ENCODE assay signal across 15 cellular contexts in genomic region chr2:177118636-177119035, GRCh38.
"Had no signal": no experiment of that assay in that cellular context is flagged by ENCODE, and none has a peak within 500 bp of the region (broad histone marks: within the 10 kb centered on the region; RNA-seq: fewer than 3 reads in every experiment).

No MANE protein-coding gene starts in this region.

- H3K4me3 ChIP-seq: ascending aorta, right atrium auricular region, smooth muscle cell, transverse colon had no signal

- H3K4me2 ChIP-seq: smooth muscle cell had no signal

- H3K27ac Mint-ChIP-seq: activated naive CD4-positive, alpha-beta T cell treated with anti-CD3 and anti-CD28 coated beads for 36 hours; nephron had no signal

- H3K36me3 ChIP-seq: ascending aorta, right atrium auricular region, transverse colon had no signal

- H3K27me3 ChIP-seq: ascending aorta, right atrium auricular region, transverse colon had no signal

- H3K27ac ChIP-seq: ascending aorta, right atrium auricular region, transverse colon had no signal

- DNase-seq: activated CD4-positive, alpha-beta T cell treated with anti-CD3 and anti-CD28 coated beads, Interleukin-2, amount 50 U/mL, for 1 hour; activated CD8-positive, alpha-beta memory T cell treated with anti-CD3 and anti-CD28 coated beads for 24 hours; activated naive CD4-positive, alpha-beta T cell treated with anti-CD3 and anti-CD28 coated beads for 36 hours; activated T-cell treated with anti-CD3 and anti-CD28 coated beads for 4 hours; erythroblast; kidney glomerular epithelial cell; nucleus accumbens; stimulated activated CD4-positive, alpha-beta T cell treated with anti-CD3 and anti-CD28 coated beads, Interleukin-4, amount 100 ng/mL, for 4 hours; stimulated activated CD8-positive, alpha-beta memory T cell treated with anti-CD3 and anti-CD28 coated beads, Interleukin-4, amount 100 ng/mL, for 48 hours; stimulated activated naive CD4-positive, alpha-beta T cell treated with Interleukin-2 at 50 U/mL for 16 hours; transverse colon had no signal

- H3K4me1 ChIP-seq: ascending aorta, right atrium auricular region, transverse colon had no signal

- H3K4me3 Mint-ChIP-seq: activated naive CD4-positive, alpha-beta T cell treated with anti-CD3 and anti-CD28 coated beads for 36 hours; nephron had no signal

- H3K9me3 ChIP-seq: ascending aorta, right atrium auricular region, transverse colon had no signal

- H3K9me3 Mint-ChIP-seq: activated naive CD4-positive, alpha-beta T cell treated with anti-CD3 and anti-CD28 coated beads for 36 hours; nephron had no signal
